8 cellular contexts compared by ENCODE assay signal in genomic region chrX:101595739-101596419, GRCh38. TPM values are rescaled to one million over a fixed set of nuclear protein-coding genes. Genes with fewer than 3 reads are reported as not detected.
DNase-seq lines count a peak whose midpoint lies in the region; ATAC-seq, FAIRE-seq and TF ChIP-seq lines count a peak whose summit lies in the region.

No MANE protein-coding gene starts in this region.

- POLR2A ChIA-PET in Panc1 (lab: Charles Lee), result no interaction called here

- CTCF ChIA-PET in Panc1 (lab: Charles Lee), result no interaction called here

- H3K9me3 ChIP-seq in Panc1 (ENCODE audit: control insufficient read depth, insufficient read depth, low read depth, low read length) (no peaks in the 10 kb centered on the region), kidney (ENCODE audit: control insufficient read depth in 1 of 2, low read length in 2 of 2) (no peaks in the 10 kb centered on the region), suprapubic skin (no peaks in the 10 kb centered on the region)

- TF ChIP-seq EP300 in suprapubic skin (IDR thresholded peaks at IDR 0.05), result no peak

- H3K4me3 ChIP-seq in Panc1 (ENCODE audit: low read depth in 2 of 2, low read length in 2 of 2) (no peak overlapping the region), cardiac fibroblast (replicated peaks in 1 of 2; ENCODE audit: low read depth in 2 of 2, low read length in 2 of 2) (no peak overlapping the region), kidney (ENCODE audit: low read length in 2 of 2) (no peak overlapping the region), suprapubic skin (no peak overlapping the region)

- H3K9ac ChIP-seq in kidney (ENCODE audit: low read length in 2 of 2), result no peak overlapping the region

- intact Hi-C loops in Panc1 (cut with micrococcal nuclease; ENCODE audit: unreplicated experiment) (loop anchor here (5.0 to 10.0 kb wide), 2 partner anchors 181 to 201 kb away; no protein-coding TSS in a partner anchor), kidney (cut with DNase I) (no loop called here)

- in situ Hi-C loops in Panc1 (cut with HindIII; ENCODE audit: low pct_unique_long_range_greater_than_20kb, low sequenced_read_pairs), result no loop called here

- H3K27me3 ChIP-seq in Panc1 (ENCODE audit: control insufficient read depth, insufficient read depth, low read length) (peaks cover 11% of the 10 kb centered on the region), suprapubic skin (no peaks in the 10 kb centered on the region)

- H3K4me1 ChIP-seq in Panc1 (ENCODE audit: control insufficient read depth, insufficient read depth, low read length) (no peaks in the 10 kb centered on the region), kidney (ENCODE audit: control insufficient read depth in 1 of 2, insufficient read depth in 1 of 2, low read depth in 1 of 2, low read length in 2 of 2) (no peaks in the 10 kb centered on the region), suprapubic skin (no peaks in the 10 kb centered on the region)

- peak; percentile 56 for TF ChIP-seq CTCF in 22Rv1 (IDR thresholded peaks at IDR 0.05)
- peak; percentile 71 for TF ChIP-seq CTCF in Panc1 (IDR thresholded peaks at IDR 0.05)
- TF ChIP-seq CTCF in cardiac fibroblast (IDR thresholded peaks at IDR 0.05; ENCODE audit: low read depth, low read length), result peak; percentile 44
- peak; percentile 62 for TF ChIP-seq CTCF in kidney (IDR thresholded peaks at IDR 0.05; ENCODE audit: borderline replicate concordance, extremely low read depth, insufficient read depth)
- peak; percentile 38 to 45 for TF ChIP-seq CTCF in suprapubic skin (IDR thresholded peaks at IDR 0.05)

- ATAC-seq in GM21786 (IDR thresholded peaks at IDR 0.05; ENCODE audit: unreplicated experiment) (peak; percentile 99), Panc1 (peak; percentile 88)

- H3K36me3 ChIP-seq in Panc1 (ENCODE audit: control insufficient read depth, insufficient read depth, low read length), result no peaks in the 10 kb centered on the region
- no peaks in the 10 kb centered on the region for H3K36me3 ChIP-seq in kidney (ENCODE audit: control insufficient read depth in 1 of 2, insufficient read depth in 2 of 2, low read length in 2 of 2)
- no peaks in the 10 kb centered on the region for H3K36me3 ChIP-seq in suprapubic skin

- H3K27ac ChIP-seq in 22Rv1 (no peak overlapping the region), Panc1 (ENCODE audit: low read length) (no peak overlapping the region), kidney (ENCODE audit: low read depth in 2 of 2, low read length in 2 of 2) (no peak overlapping the region), suprapubic skin (no peak overlapping the region)

- WGBS in suprapubic skin, result 15% methylated on average over 5 of the region's 5 CpGs

- no peak for TF ChIP-seq POLR2A in suprapubic skin (IDR thresholded peaks at IDR 0.05)

- peak; percentile 71 for DNase-seq in ELR (ENCODE audit: low read depth)
- DNase-seq in HUDEP-2 (lab: John Stamatoyannopoulos, UW; ENCODE audit: unreplicated experiment in 76 of 76), result peak in 45 of 76 experiments; percentile 0 to 59 (median 18)
- DNase-seq in Panc1 (ENCODE audit: low read depth, low spot score), result peak; percentile 33
- peak; percentile 75 to 83 for DNase-seq in cardiac fibroblast (ENCODE audit: low read depth in 2 of 2)
- DNase-seq in kidney, result no peak
- no peak for DNase-seq in suprapubic skin (ENCODE audit: low spot score in 2 of 2)

- no TSS peak for BruUV-seq in Panc1 (replicated peaks; lab: Mats Ljungman, UMichigan)

- peak; percentile 97 for FAIRE-seq in kidney (lab: Jason Lieb, UNC)

RNA-seq across cellular contexts. Expression of gene ARMCX6, which starts 21.9 kb away (rescaled TPM):
- total RNA-seq in Panc1 (2021; ENCODE audit: unreplicated experiment) (43.6 TPM), kidney (39.1 TPM), suprapubic skin (10 to 100 TPM; 11.0 to 23.3 (median 12.8) TPM)
- polyA plus RNA-seq in Panc1 (2012; ENCODE audit: insufficient read length), result 42.8 TPM
- 61.7 TPM for polyA plus RNA-seq in kidney (ENCODE audit: insufficient read depth, low read depth, low replicate concordance)

RNA-seq across cellular contexts. Expression of gene ARMCX3, which starts 27.1 kb away (rescaled TPM):
- 25.9 TPM for total RNA-seq in Panc1 (2021; ENCODE audit: unreplicated experiment)
- polyA plus RNA-seq in Panc1 (2012; ENCODE audit: insufficient read length), result 30.5 TPM
- 58.1 TPM for total RNA-seq in kidney
- 38.6 TPM for polyA plus RNA-seq in kidney (ENCODE audit: insufficient read depth, low read depth, low replicate concordance)
- 10 to 100 TPM in 3 of 4 donors, 1 to 10 TPM in 1; 8.4 to 23.3 (median 13.1) TPM for total RNA-seq in suprapubic skin

RNA-seq across cellular contexts. Expression of gene ARMCX1, which starts 45.5 kb away (rescaled TPM):
- total RNA-seq in Panc1 (2021; ENCODE audit: unreplicated experiment) (4.7 TPM), kidney (15.6 TPM), suprapubic skin (10 to 100 TPM in 3 of 4 donors, 1 to 10 TPM in 1; 9.0 to 19.4 (median 12.1) TPM)
- 4.7 TPM for polyA plus RNA-seq in Panc1 (2012; ENCODE audit: insufficient read length)
- polyA plus RNA-seq in kidney (ENCODE audit: insufficient read depth, low read depth, low replicate concordance), result 20.3 TPM

Comparison
In these comparisons a context has a peak if more than half of its experiments do, and no peak if none do; other contexts are left out.
1. DNase-seq: peak in ELR (single experiment), HUDEP-2 (45 of 76), Panc1 (single experiment) and cardiac fibroblast (2 of 2); none in kidney (single experiment) and suprapubic skin (0 of 2).
2. Peak in every context shown above with its lines, with median percentiles within 50 percentile points of each other: CTCF ChIP-seq.